ENCODE assay signal across 19 cellular contexts in the genomic region with DNA sequence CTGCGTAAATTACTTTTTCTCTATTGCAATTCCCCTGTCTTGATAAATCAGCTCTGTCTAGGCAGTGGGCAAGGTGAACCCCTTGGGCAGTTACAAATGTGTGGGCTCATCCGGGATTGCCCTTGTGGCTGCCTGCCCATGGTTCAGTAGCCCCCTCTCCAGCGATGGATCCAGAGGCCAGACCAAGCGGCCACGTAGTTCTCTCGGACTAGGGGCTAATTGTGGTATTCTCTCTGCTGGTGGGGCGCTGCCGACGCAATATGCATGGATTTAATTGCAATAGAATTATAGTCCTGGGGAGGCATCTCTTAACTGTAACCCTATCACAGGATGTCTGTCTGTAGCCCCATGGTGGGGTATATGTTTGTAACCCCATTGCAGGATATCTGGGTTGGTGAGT.
"Had no signal": no experiment of that assay in that cellular context is flagged by ENCODE, and none has a peak within 500 bp of the region (broad histone marks: within the 10 kb centered on the region; RNA-seq: fewer than 3 reads in every experiment).

No MANE protein-coding gene starts in this region.

- H3K4me3 Mint-ChIP-seq: activated CD4-positive, alpha-beta memory T cell treated with anti-CD3 and anti-CD28 coated beads for 36 hours; activated naive CD4-positive, alpha-beta T cell treated with anti-CD3 and anti-CD28 coated beads, Interleukin-2, amount 10 ng/mL, durations not matched to agents 7 days and 5 days; activated T-cell treated with anti-CD3 and anti-CD28 coated beads, Interleukin-2, amount 50 U/mL, for 72 hours; brain; natural killer cell treated with Interleukin-12 subunit alpha and Interleukin-12 subunit beta and Interleukin-15 and Interleukin-18, amount 100 ng/mL, for 72 hours had no signal

- DNase-seq: activated CD4-positive, alpha-beta memory T cell treated with anti-CD3 and anti-CD28 coated beads for 36 hours; activated CD4-positive, alpha-beta T cell treated with anti-CD3 and anti-CD28 coated beads for 48 hours; activated effector memory CD4-positive, alpha-beta T cell treated with Interleukin-2 at 50 U/mL for 16 hours; activated naive CD4-positive, alpha-beta T cell treated with anti-CD3 and anti-CD28 coated beads, Interleukin-2, amount 10 ng/mL, durations not matched to agents 7 days and 5 days; activated T-cell treated with anti-CD3 and anti-CD28 coated beads, Interleukin-2, amount 50 U/mL, for 72 hours; aorta; caudate nucleus; colonic mucosa; pancreas; psoas muscle; stimulated activated CD4-positive, alpha-beta T cell treated with anti-CD3 and anti-CD28 coated beads, Interleukin-4, amount 100 ng/mL, for 24 hours; stimulated activated naive CD4-positive, alpha-beta T cell treated with Interleukin-2 at 50 U/mL for 16 hours; T-helper 9 cell; upper lobe of right lung had no signal

- H3K27me3 ChIP-seq: colonic mucosa, pancreas, right atrium auricular region, upper lobe of right lung had no signal

- H3K27ac ChIP-seq: colonic mucosa, neutrophil, pancreas, psoas muscle, right atrium auricular region, thoracic aorta, upper lobe of right lung had no signal

- H3K36me3 Mint-ChIP-seq: activated CD4-positive, alpha-beta memory T cell treated with anti-CD3 and anti-CD28 coated beads for 36 hours; activated naive CD4-positive, alpha-beta T cell treated with anti-CD3 and anti-CD28 coated beads, Interleukin-2, amount 10 ng/mL, durations not matched to agents 7 days and 5 days; brain; natural killer cell treated with Interleukin-12 subunit alpha and Interleukin-12 subunit beta and Interleukin-15 and Interleukin-18, amount 100 ng/mL, for 72 hours had no signal

- H3K27ac Mint-ChIP-seq: activated CD4-positive, alpha-beta memory T cell treated with anti-CD3 and anti-CD28 coated beads for 36 hours; activated naive CD4-positive, alpha-beta T cell treated with anti-CD3 and anti-CD28 coated beads, Interleukin-2, amount 10 ng/mL, durations not matched to agents 7 days and 5 days; activated T-cell treated with anti-CD3 and anti-CD28 coated beads, Interleukin-2, amount 50 U/mL, for 72 hours; natural killer cell treated with Interleukin-12 subunit alpha and Interleukin-12 subunit beta and Interleukin-15 and Interleukin-18, amount 100 ng/mL, for 72 hours had no signal

- H3K4me3 ChIP-seq: colonic mucosa, pancreas, psoas muscle, right atrium auricular region, thoracic aorta, upper lobe of right lung had no signal

- H3K4me1 Mint-ChIP-seq: activated naive CD4-positive, alpha-beta T cell treated with anti-CD3 and anti-CD28 coated beads, Interleukin-2, amount 10 ng/mL, durations not matched to agents 7 days and 5 days had no signal

- H3K4me1 ChIP-seq: colonic mucosa, pancreas, psoas muscle, right atrium auricular region, upper lobe of right lung had no signal

- ATAC-seq: activated T-cell treated with anti-CD3 and anti-CD28 coated beads, Interleukin-2, amount 50 U/mL, for 72 hours; pancreas; psoas muscle had no signal

- H3K9me3 Mint-ChIP-seq: activated CD4-positive, alpha-beta memory T cell treated with anti-CD3 and anti-CD28 coated beads for 36 hours; activated naive CD4-positive, alpha-beta T cell treated with anti-CD3 and anti-CD28 coated beads, Interleukin-2, amount 10 ng/mL, durations not matched to agents 7 days and 5 days; activated T-cell treated with anti-CD3 and anti-CD28 coated beads, Interleukin-2, amount 50 U/mL, for 72 hours; natural killer cell treated with Interleukin-12 subunit alpha and Interleukin-12 subunit beta and Interleukin-15 and Interleukin-18, amount 100 ng/mL, for 72 hours had no signal

- H3K36me3 ChIP-seq: colonic mucosa, neutrophil, pancreas, right atrium auricular region, thoracic aorta, upper lobe of right lung had no signal
